Comparison of ENCODE assay signal across 9 cellular contexts in genomic region chr9:131310833-131311554, GRCh38. TPM values are rescaled to one million over a fixed set of nuclear protein-coding genes. Genes with fewer than 3 reads are reported as not detected.
DNase-seq lines count a peak whose midpoint lies in the region; ATAC-seq, FAIRE-seq and TF ChIP-seq lines count a peak whose summit lies in the region.
"Had no signal": no experiment of that assay in that cellular context is flagged by ENCODE, and none has a peak within 500 bp of the region (broad histone marks: within the 10 kb centered on the region; RNA-seq: fewer than 3 reads in every experiment).

No MANE protein-coding gene starts in this region.

- H3K4me3 Mint-ChIP-seq in dendritic cell treated with granulocyte-macrophage colony-stimulating factor and Interleukin-4, amounts not matched to agents 40 ng/mL and 50 ng/mL, for 4 days = peak overlapping the region; percentile 41

- intact Hi-C loops in dendritic cell treated with granulocyte-macrophage colony-stimulating factor and Interleukin-4, amounts not matched to agents 40 ng/mL and 50 ng/mL, for 4 days (cut with micrococcal nuclease) = no loop called here

- DNase-seq in GM12891 (ENCODE audit: insufficient read length, low spot score) (no peak), erythroblast (lab: John Stamatoyannopoulos, UW) (no peak), inferior parietal cortex (ENCODE audit: extremely low spot score) (no peak), AG08395 (ENCODE audit: low spot score) (no peak)
- DNase-seq in activated CD4-positive, alpha-beta T cell treated with anti-CD3 and anti-CD28 coated beads for 4 hours = peak; percentile 42 to 53
- peak; percentile 41 to 58 for DNase-seq in stimulated activated CD4-positive, alpha-beta T cell treated with anti-CD3 and anti-CD28 coated beads, Interleukin-4, amount 100 ng/mL, for 48 hours (ENCODE audit: low read depth in 2 of 2)
- DNase-seq: uterus had no signal

- peaks cover 10% of the 10 kb centered on the region for H3K4me1 Mint-ChIP-seq in dendritic cell treated with granulocyte-macrophage colony-stimulating factor and Interleukin-4, amounts not matched to agents 40 ng/mL and 50 ng/mL, for 4 days (ENCODE audit: low read depth)

- H3K36me3 Mint-ChIP-seq in dendritic cell treated with granulocyte-macrophage colony-stimulating factor and Interleukin-4, amounts not matched to agents 40 ng/mL and 50 ng/mL, for 4 days (ENCODE audit: low read depth) = no peaks in the 10 kb centered on the region

- no peak for ATAC-seq in GM18517 (IDR thresholded peaks at IDR 0.05; ENCODE audit: unreplicated experiment)

- TF ChIP-seq POLR2A in GM12891 (IDR thresholded peaks at IDR 0.05; ENCODE audit: low read depth, low read length) = no peak
- TF ChIP-seq POLR2A in erythroblast (IDR thresholded peaks at IDR 0.05; ENCODE audit: low read length) = no peak

- FAIRE-seq in GM12891 (lab: Jason Lieb, UNC) = peak; percentile 85

- no peaks in the 10 kb centered on the region for H3K9me3 Mint-ChIP-seq in dendritic cell treated with granulocyte-macrophage colony-stimulating factor and Interleukin-4, amounts not matched to agents 40 ng/mL and 50 ng/mL, for 4 days

- H3K27ac Mint-ChIP-seq in dendritic cell treated with granulocyte-macrophage colony-stimulating factor and Interleukin-4, amounts not matched to agents 40 ng/mL and 50 ng/mL, for 4 days = no peak overlapping the region

- peaks cover 19% of the 10 kb centered on the region for H3K27me3 Mint-ChIP-seq in dendritic cell treated with granulocyte-macrophage colony-stimulating factor and Interleukin-4, amounts not matched to agents 40 ng/mL and 50 ng/mL, for 4 days

TF ChIP-seq in GM12891, 5 proteins besides CTCF, POLR2A, EP300 and RAD21:
- TF ChIP-seq POU2F2 (IDR thresholded peaks at IDR 0.05; ENCODE audit: low read depth, low read length) (no peak), SPI1 (IDR thresholded peaks at IDR 0.05; ENCODE audit: low read depth, low read length) (no peak), PAX5 (IDR thresholded peaks at IDR 0.05; ENCODE audit: insufficient read depth, low read length, severe bottlenecking) (no peak), TAF1 (IDR thresholded peaks at IDR 0.05; ENCODE audit: low read depth, low read length) (no peak), POLR2AphosphoS5 (IDR thresholded peaks at IDR 0.05; ENCODE audit: low read depth, low read length) (no peak)

RNA-seq across cellular contexts. Expression of gene PLPP7, which starts 21.5 kb away (rescaled TPM):
- 0.19 TPM for polyA plus RNA-seq in GM12891 (2012; ENCODE audit: low read depth, missing spikeins)

RNA-seq across cellular contexts. Expression of gene FAM78A, which starts 34.7 kb away (rescaled TPM):
- 11.3 TPM for polyA plus RNA-seq in GM12891 (2012; ENCODE audit: low read depth, missing spikeins)

Comparison
In these comparisons a context has a peak if more than half of its experiments do, and no peak if none do; other contexts are left out.
1. DNase-seq: peak in activated CD4-positive, alpha-beta T cell treated with anti-CD3 and anti-CD28 coated beads for 4 hours (2 of 2) and stimulated activated CD4-positive, alpha-beta T cell treated with anti-CD3 and anti-CD28 coated beads, Interleukin-4, amount 100 ng/mL, for 48 hours (2 of 2); none in GM12891 (single experiment), erythroblast (0 of 2), inferior parietal cortex (single experiment) and AG08395 (single experiment).